ENCODE assay signal across 9 cellular contexts in genomic region chr1:68495532-68495931, GRCh38. TPM values are rescaled to one million over a fixed set of nuclear protein-coding genes. Genes with fewer than 3 reads are reported as not detected.
DNase-seq lines count a peak whose midpoint lies in the region; ATAC-seq, FAIRE-seq and TF ChIP-seq lines count a peak whose summit lies in the region.
"Had no signal": no experiment of that assay in that cellular context is flagged by ENCODE, and none has a peak within 500 bp of the region (broad histone marks: within the 10 kb centered on the region; RNA-seq: fewer than 3 reads in every experiment).

No MANE protein-coding gene starts in this region.

- intact Hi-C loops in CD14-positive monocyte (cut with micrococcal nuclease) = no loop called here

- H3K4me1 ChIP-seq in iPS-18a (ENCODE audit: control insufficient read depth, low read depth, low read length) = peaks cover 12% of the 10 kb centered on the region

- H3K36me3 ChIP-seq in SU-DHL-6 (ENCODE audit: low read length) = peaks cover 26% of the 10 kb centered on the region
- peaks cover 17% of the 10 kb centered on the region for H3K36me3 ChIP-seq in iPS-18a (ENCODE audit: control insufficient read depth, low read depth, low read length)

- H3K36me3 Mint-ChIP-seq in CD14-positive monocyte = peaks cover 11 to 19% of the 10 kb centered on the region in 2 donors

- no peaks in the 10 kb centered on the region for H3K9me2 ChIP-seq in SU-DHL-6 (replicated peaks; ENCODE audit: insufficient read depth, low read length)

- TF ChIP-seq POLR2A in H54 (IDR thresholded peaks at IDR 0.05; ENCODE audit: low read depth, low read length) = no peak

- H3K9ac ChIP-seq in SU-DHL-6 (ENCODE audit: low read length) (peak overlapping the region; percentile 84), iPS-18a (ENCODE audit: low read length) (peak overlapping the region; percentile 97)

- no peaks in the 10 kb centered on the region for H3F3A ChIP-seq in SU-DHL-6 (ENCODE audit: insufficient read depth)

- H3K27ac ChIP-seq in SU-DHL-6 (ENCODE audit: low read depth, low read length) = peak overlapping the region; percentile 22; the same call in 1 of the 2 replicates
- H3K27ac ChIP-seq in iPS-18a (ENCODE audit: low read length) = no peak overlapping the region

- H3K27me3 ChIP-seq in SU-DHL-6 (ENCODE audit: low read length) (no peaks in the 10 kb centered on the region), iPS-18a (ENCODE audit: control insufficient read depth, insufficient read depth, low read length) (no peaks in the 10 kb centered on the region)

- H3K4me2 ChIP-seq in SU-DHL-6 (ENCODE audit: low read depth, low read length, poor library complexity, severe bottlenecking) = peak overlapping the region; percentile 76

- DNase-seq in CD14-positive monocyte (ENCODE audit: low spot score) = no peak
- DNase-seq in H54 (ENCODE audit: insufficient read length, low spot score) = no peak
- DNase-seq in NCI-H1694 treated with DMSO at 0.1 percent for 48 hours (lab: John Stamatoyannopoulos, UW) = no peak
- no peak for DNase-seq in HPDE6-E6E7 (ENCODE audit: extremely low spot score)
- DNase-seq: Right ventricle myocardium superior had no signal

- H3K4me3 Mint-ChIP-seq in CD14-positive monocyte = peak overlapping the region; percentile 95 to 97

- H3K9me3 ChIP-seq in SU-DHL-6 (ENCODE audit: insufficient read depth, low read length) = no peaks in the 10 kb centered on the region
- no peaks in the 10 kb centered on the region for H3K9me3 ChIP-seq in iPS-18a (ENCODE audit: control insufficient read depth, low read depth, low read length)

- no peak overlapping the region for H3K27ac Mint-ChIP-seq in CD14-positive monocyte

- H3K79me2 ChIP-seq in SU-DHL-6 (ENCODE audit: insufficient read depth, low read length) = peaks cover 60% of the 10 kb centered on the region

- TF ChIP-seq CTCF in CD14-positive monocyte (IDR thresholded peaks at IDR 0.05) (no peak), SU-DHL-6 (IDR thresholded peaks at IDR 0.05; ENCODE audit: insufficient read depth, low read length, poor library complexity, severe bottlenecking) (no peak)

- H3K27me3 Mint-ChIP-seq in CD14-positive monocyte (ENCODE audit: low read depth in 3 of 3) = peaks cover 0 to 5% (median 0%) of the 10 kb centered on the region in 3 donors

- peak overlapping the region; percentile 32 for H2AFZ ChIP-seq in SU-DHL-6 (ENCODE audit: low read depth, low read length, severe bottlenecking)

- ATAC-seq in HG03095 (IDR thresholded peaks at IDR 0.05; ENCODE audit: unreplicated experiment) (no peak), HG02642 (IDR thresholded peaks at IDR 0.05; ENCODE audit: poor library complexity, unreplicated experiment) (no peak)

- peaks cover 0 to 4% (median 0%) of the 10 kb centered on the region in 7 donors for H3K9me3 Mint-ChIP-seq in CD14-positive monocyte

- H3K4me3 ChIP-seq in SU-DHL-6 (ENCODE audit: insufficient read depth, low read length, poor library complexity, severe bottlenecking) = peak overlapping the region; percentile 80
- H3K4me3 ChIP-seq in iPS-18a (ENCODE audit: low read length) = peak overlapping the region; percentile 89

- peak; percentile 6 for FAIRE-seq in H54 (lab: Jason Lieb, UNC)

- H4K20me1 ChIP-seq in SU-DHL-6 (ENCODE audit: low read depth, low read length) = no peaks in the 10 kb centered on the region

- peaks cover 33% of the 10 kb centered on the region for H3K4me1 Mint-ChIP-seq in CD14-positive monocyte

RNA-seq across cellular contexts. Expression of gene DEPDC1, which starts 1.4 kb away (rescaled TPM):
- under 1 TPM; 0.04 to 0.24 TPM for polyA plus RNA-seq in CD14-positive monocyte

RNA-seq across cellular contexts. Expression of gene RPE65, which starts 45.8 kb away (rescaled TPM):
- polyA plus RNA-seq in CD14-positive monocyte = not detected
